10 cellular contexts compared by ENCODE assay signal in the genomic region with DNA sequence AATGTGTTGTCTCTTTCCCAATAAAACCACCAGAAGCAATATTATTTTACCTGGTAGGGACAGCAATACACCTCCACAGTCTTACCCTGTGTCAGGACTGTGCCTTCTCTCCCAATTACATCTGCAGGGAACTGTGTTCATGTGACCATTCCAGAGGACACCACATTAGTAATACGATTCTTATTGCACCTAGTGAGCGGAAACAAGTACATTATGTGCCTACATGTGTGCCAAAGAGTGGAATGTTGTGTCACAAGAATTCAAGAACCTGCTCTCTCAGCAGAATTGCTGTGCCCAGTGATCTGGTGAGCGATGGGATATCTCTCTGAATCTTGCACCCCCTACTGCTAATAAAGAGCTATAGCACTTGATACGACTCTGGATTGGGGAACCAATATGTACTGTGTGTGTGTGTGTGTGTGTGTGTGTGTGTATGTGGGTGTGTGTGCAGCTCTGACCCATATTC. TPM values are rescaled to one million over a fixed set of nuclear protein-coding genes. Genes with fewer than 3 reads are reported as not detected.
DNase-seq lines count a peak whose midpoint lies in the region; ATAC-seq, FAIRE-seq and TF ChIP-seq lines count a peak whose summit lies in the region.
"Had no signal": no experiment of that assay in that cellular context is flagged by ENCODE, and none has a peak within 500 bp of the region (broad histone marks: within the 10 kb centered on the region; RNA-seq: fewer than 3 reads in every experiment).

No MANE protein-coding gene starts in this region.

- no peak overlapping the region for H3K4me3 ChIP-seq in HFF-Myc (replicated peaks; ENCODE audit: low read depth, low read length)
- no peak overlapping the region for H3K4me3 ChIP-seq in astrocyte (ENCODE audit: insufficient read depth, low read depth, low read length)
- H3K4me3 ChIP-seq in HepG2 (replicated peaks in 1 of 3; ENCODE audit: insufficient read depth in 1 of 3, low read depth in 2 of 3, low read length in 3 of 3), result no peak overlapping the region

- TF ChIP-seq POLR2A in HepG2 (IDR thresholded peaks at IDR 0.05; ENCODE audit: insufficient read depth in 1 of 2, low read depth in 2 of 2, low read length in 2 of 2), result no peak

- H3K27ac Mint-ChIP-seq in CD4-positive, alpha-beta T cell, result peak overlapping the region; percentile 47
- H3K27ac Mint-ChIP-seq in astrocyte (ENCODE audit: unreplicated experiment), result no peak overlapping the region

- POLR2A ChIA-PET in CD4-positive, alpha-beta T cell (lab: Charles Lee), result interaction anchor here (0.7 to 6.2 kb wide), 5 partner anchors 10 to 27 kb away, joined by 3 to 93 read pairs (median 5); no protein-coding TSS in a partner anchor
- POLR2A ChIA-PET in HepG2 (lab: Yijun Ruan, JAX), result no interaction called here

- H3K9me3 ChIP-seq in CD4-positive, alpha-beta T cell (ENCODE audit: control insufficient read depth, low read length), result no peaks in the 10 kb centered on the region
- H3K9me3 ChIP-seq in astrocyte (ENCODE audit: insufficient read depth, low read depth, low read length), result no peaks in the 10 kb centered on the region
- no peaks in the 10 kb centered on the region for H3K9me3 ChIP-seq in HepG2 (ENCODE audit: low read length)

- intact Hi-C loops in CD4-positive, alpha-beta T cell (cut with DNase I, micrococcal nuclease), result no loop called here
- intact Hi-C loops in HepG2 (cut with micrococcal nuclease; ENCODE audit: unreplicated experiment), result no loop called here

- no peak for DNase-seq in CD4-positive, alpha-beta T cell
- no peak for DNase-seq in HFF-Myc (ENCODE audit: extremely low read depth, low read depth)
- DNase-seq in astrocyte (ENCODE audit: low read depth), result peak; percentile 11
- peak; percentile 25 for DNase-seq in HepG2 (ENCODE audit: low spot score)
- DNase-seq in mesenteric fat pad (ENCODE audit: low spot score), result no peak
- DNase-seq: activated T-cell treated with anti-CD3 and anti-CD28 coated beads for 4 hours; stimulated activated CD4-positive, alpha-beta T cell treated with anti-CD3 and anti-CD28 coated beads, Interleukin-2, amount 100 ng/mL, for 48 hours had no signal

- no peaks in the 10 kb centered on the region for H3K27me3 Mint-ChIP-seq in CD4-positive, alpha-beta T cell
- H3K27me3 Mint-ChIP-seq in astrocyte (ENCODE audit: low read depth, unreplicated experiment), result peaks cover 11% of the 10 kb centered on the region

- peak; percentile 30 for TF ChIP-seq CTCF in CD4-positive, alpha-beta T cell (IDR thresholded peaks at IDR 0.05)
- TF ChIP-seq CTCF in HFF-Myc (IDR thresholded peaks at IDR 0.05; ENCODE audit: low read depth, low read length, missing control alignments), result peak; percentile 49
- no peak for TF ChIP-seq CTCF in astrocyte (IDR thresholded peaks at IDR 0.05; ENCODE audit: insufficient read depth, low read depth, low read length)
- TF ChIP-seq CTCF in HepG2 (CRISPR knock-in tag; IDR thresholded peaks at IDR 0.05), result peak; percentile 51

- peaks cover 22% of the 10 kb centered on the region for H3K36me3 Mint-ChIP-seq in CD4-positive, alpha-beta T cell (ENCODE audit: low read depth)
- no peaks in the 10 kb centered on the region for H3K36me3 Mint-ChIP-seq in astrocyte (ENCODE audit: low read depth, unreplicated experiment)

- in situ Hi-C loops in HepG2 (cut with HindIII; ENCODE audit: extremely low pct_ligation_motif_present, low pct_unique_long_range_greater_than_20kb), result no loop called here

- H3K4me1 ChIP-seq in astrocyte (ENCODE audit: insufficient read depth, low read length) (no peaks in the 10 kb centered on the region), HepG2 (ENCODE audit: insufficient read depth, low read length) (no peaks in the 10 kb centered on the region)

- H3K9ac ChIP-seq in astrocyte (ENCODE audit: low read length), result no peak overlapping the region
- no peak overlapping the region for H3K9ac ChIP-seq in HepG2 (ENCODE audit: insufficient read depth, low read depth, low read length)

- BruUV-seq in HepG2 (replicated peaks; lab: Mats Ljungman, UMichigan), result no TSS peak

- H3K9me3 Mint-ChIP-seq in CD4-positive, alpha-beta T cell, result no peaks in the 10 kb centered on the region
- peaks cover 5% of the 10 kb centered on the region for H3K9me3 Mint-ChIP-seq in astrocyte (ENCODE audit: unreplicated experiment)

- H4K20me1 ChIP-seq in astrocyte (ENCODE audit: insufficient read depth, low read length) (no peaks in the 10 kb centered on the region), HepG2 (ENCODE audit: insufficient read depth, low read length) (no peaks in the 10 kb centered on the region)

- H2AFZ ChIP-seq in astrocyte (ENCODE audit: low read depth, low read length) (no peak overlapping the region), HepG2 (ENCODE audit: low read length) (no peak overlapping the region)

- no peaks in the 10 kb centered on the region for H3K36me3 ChIP-seq in astrocyte (ENCODE audit: insufficient read depth, low read length)
- H3K36me3 ChIP-seq in HepG2 (replicated peaks in 1 of 2; ENCODE audit: control insufficient read depth in 1 of 2, insufficient read depth in 2 of 2, low read length in 2 of 2), result no peaks in the 10 kb centered on the region

- no peak for TF ChIP-seq RAD21 in HepG2 (CRISPR knock-in tag; IDR thresholded peaks at IDR 0.05)

- 18% methylated on average over 4 of the region's 4 CpGs for WGBS in HepG2 (ENCODE audit: low lambda C conversion rate)

- FAIRE-seq in astrocyte (lab: Jason Lieb, UNC) (no peak), HepG2 (lab: Jason Lieb, UNC) (peak; percentile 39)

- H3K27ac ChIP-seq in CD4-positive, alpha-beta T cell (ENCODE audit: low read depth, low read length), result no peak overlapping the region
- no peak overlapping the region for H3K27ac ChIP-seq in astrocyte (ENCODE audit: low read depth, low read length)
- H3K27ac ChIP-seq in HepG2 (ENCODE audit: extremely low read length, insufficient read depth, low read length), result no peak overlapping the region

- H3K4me2 ChIP-seq in astrocyte (ENCODE audit: low read length) (no peak overlapping the region), HepG2 (ENCODE audit: low read depth, low read length) (no peak overlapping the region)

- H3K79me2 ChIP-seq in astrocyte (ENCODE audit: insufficient read depth, low read length) (no peaks in the 10 kb centered on the region), HepG2 (ENCODE audit: insufficient read depth, low read length) (no peaks in the 10 kb centered on the region)

- TF ChIP-seq EP300 in HepG2 (IDR thresholded peaks at IDR 0.05; ENCODE audit: low read depth in 2 of 2, low read length in 2 of 2) (no peak), HepG2 (CRISPR knock-in tag; IDR thresholded peaks at IDR 0.05; ENCODE audit: borderline replicate concordance) (no peak)

- peaks cover 43% of the 10 kb centered on the region for H3K4me1 Mint-ChIP-seq in CD4-positive, alpha-beta T cell (ENCODE audit: low read depth)
- H3K4me1 Mint-ChIP-seq in astrocyte (ENCODE audit: low read depth, unreplicated experiment), result no peaks in the 10 kb centered on the region

- CTCF ChIA-PET in CD4-positive, alpha-beta T cell (lab: Charles Lee), result interaction anchor here (0.9 to 1.6 kb wide), 6 partner anchors 8 to 28 kb away, joined by 3 to 16 read pairs (median 3); no protein-coding TSS in a partner anchor
- CTCF ChIA-PET in HepG2 (lab: Yijun Ruan, JAX; ENCODE audit: low intra/inter-chr PET ratio, low total read pairs), result no interaction called here

- no peaks in the 10 kb centered on the region for H3K27me3 ChIP-seq in CD4-positive, alpha-beta T cell (ENCODE audit: control insufficient read depth, insufficient read depth, low read length)
- H3K27me3 ChIP-seq in astrocyte (ENCODE audit: insufficient read depth, low read length) (no peaks in the 10 kb centered on the region), HepG2 (ENCODE audit: control insufficient read depth in 1 of 2, insufficient read depth in 2 of 2, low read length in 2 of 2) (peaks cover 1 to 29% of the 10 kb centered on the region in 2 experiments; a peak in 2 of 5 replicates)

- no peak overlapping the region for H3K4me3 Mint-ChIP-seq in CD4-positive, alpha-beta T cell
- H3K4me3 Mint-ChIP-seq in astrocyte (ENCODE audit: unreplicated experiment), result no peak overlapping the region

- peak; percentile 26 for ATAC-seq in CD4-positive, alpha-beta T cell (ENCODE audit: poor library complexity)
- peak; percentile 80 for ATAC-seq in HepG2
- ATAC-seq in HG03342 (IDR thresholded peaks at IDR 0.05; ENCODE audit: unreplicated experiment), result no peak
- no peak for ATAC-seq in HG02588 (IDR thresholded peaks at IDR 0.05; ENCODE audit: unreplicated experiment)
- no peak for ATAC-seq in GM21381 (IDR thresholded peaks at IDR 0.05; ENCODE audit: unreplicated experiment)

TF ChIP-seq in HepG2, 621 proteins besides CTCF, POLR2A, EP300 and RAD21 (continues in another document):
- no peak for TF ChIP-seq RBFOX2 (IDR thresholded peaks at IDR 0.05; ENCODE audit: low read depth, low read length)

RNA-seq across cellular contexts. Expression of a gene that starts 57.4 kb away (rescaled TPM):
- total RNA-seq in CD4-positive, alpha-beta T cell, result not detected
- total RNA-seq in astrocyte (2.8 and 2.9 TPM in 2 replicates), HepG2 (2016; rRNA removed; fragmentation: Illumina TruSeq; extraction: Trizol) (0.46 and 0.55 TPM in 2 replicates), mesenteric fat pad (7.6 TPM)
- total RNA-seq in HepG2 (2016; cell fraction: cytosol; rRNA removed; fragmentation: Illumina TruSeq; extraction: Trizol; ENCODE audit: low read depth), result 0.09 TPM in 1 of 2 replicates, not detected in the other
- total RNA-seq in HepG2 (2016; cell fraction: insoluble cytoplasmic fraction; rRNA removed; fragmentation: Illumina TruSeq; extraction: Trizol), result 0.42 and 0.50 TPM in 2 replicates
- total RNA-seq in HepG2 (2016; cell fraction: membrane; rRNA removed; fragmentation: Illumina TruSeq; extraction: Trizol), result 0.28 and 0.31 TPM in 2 replicates
- total RNA-seq in HepG2 (2016; cell fraction: nucleus; rRNA removed; fragmentation: Illumina TruSeq; extraction: Trizol), result 0.47 and 0.50 TPM in 2 replicates
- 0.37 and 0.44 TPM in 2 replicates for polyA plus RNA-seq in HepG2 (2011; rRNA removed)
- 0.19 and 0.23 TPM in 2 replicates for polyA plus RNA-seq in HepG2 (2011; cell fraction: cytosol; rRNA removed)
- 0.23 and 0.27 TPM in 2 replicates for polyA plus RNA-seq in HepG2 (2011; cell fraction: nucleus; rRNA removed)
- 0.30 and 0.53 TPM in 2 replicates for polyA plus RNA-seq in HepG2 (2012)
- polyA plus RNA-seq in HepG2 (2016; cell fraction: cytosol; fragmentation: Illumina TruSeq; extraction: Trizol; ENCODE audit: low read depth), result 0.05 and 0.09 TPM in 2 replicates
- 0.89 and 1.2 TPM in 2 replicates for polyA plus RNA-seq in HepG2 (2016; cell fraction: insoluble cytoplasmic fraction; fragmentation: Illumina TruSeq; extraction: Trizol; ENCODE audit: low read depth)
- polyA plus RNA-seq in HepG2 (2016; cell fraction: membrane; fragmentation: Illumina TruSeq; extraction: Trizol; ENCODE audit: low read depth), result 0.26 and 0.35 TPM in 2 replicates
- 0.72 and 0.95 TPM in 2 replicates for polyA plus RNA-seq in HepG2 (2016; cell fraction: nucleus; fragmentation: Illumina TruSeq; extraction: Trizol; ENCODE audit: insufficient read depth, low read depth)
- 0.30 and 18.3 TPM in 2 replicates for polyA minus RNA-seq in HepG2 (2011; rRNA and poly(A)+ RNA removed; ENCODE audit: low replicate concordance)
- 0.30 and 0.97 TPM in 2 replicates for polyA minus RNA-seq in HepG2 (2011; cell fraction: cytosol; rRNA and poly(A)+ RNA removed)
- polyA minus RNA-seq in HepG2 (2011; cell fraction: nucleus; rRNA and poly(A)+ RNA removed), result 0.25 and 0.52 TPM in 2 replicates

Comparison
In these comparisons a context has a peak if more than half of its experiments do, and no peak if none do; other contexts are left out.
1. ATAC-seq: peak in CD4-positive, alpha-beta T cell (single experiment) and HepG2 (single experiment); none in HG03342 (single experiment), HG02588 (single experiment) and GM21381 (single experiment).
2. DNase-seq: peak in astrocyte (single experiment) and HepG2 (single experiment); none in CD4-positive, alpha-beta T cell (0 of 10), HFF-Myc (single experiment) and mesenteric fat pad (single experiment).